Comparison of ENCODE assay signal across 28 cellular contexts in genomic region chr16:13781579-13782338, GRCh38.
"Had no signal": no experiment of that assay in that cellular context is flagged by ENCODE, and none has a peak within 500 bp of the region (broad histone marks: within the 10 kb centered on the region; RNA-seq: fewer than 3 reads in every experiment).

No MANE protein-coding gene starts in this region.

- H3K27ac Mint-ChIP-seq: activated naive CD8-positive, alpha-beta T cell; activated T-helper 2 cell treated with anti-CD3 and anti-CD28 coated beads, Interferon-gamma antibody, Interleukin-2, Interleukin-4, amounts not matched to agents 10 μg/mL and 5 μg/mL and 100 μg/mL, durations not matched to agents 14 hours and 24 hours and 36 hours; mesothelial cell of epicardium; natural killer cell treated with Interleukin-12 subunit alpha and Interleukin-12 subunit beta and Interleukin-15 and Interleukin-18, amount 100 ng/mL, for 72 hours; T-cell; T-helper 2 cell treated with Interferon-gamma antibody and Interleukin-4, amounts not matched to agents 5 μg/mL and 100 μg/mL, for 36 hours; type B pancreatic cell had no signal

- H3K9me3 ChIP-seq: adrenal gland, neutrophil, pancreas, thoracic aorta, vagina had no signal

- H3K4me1 Mint-ChIP-seq: central memory CD8-positive, alpha-beta T cell; mesothelial cell of epicardium; T-cell had no signal

- H3K36me3 Mint-ChIP-seq: activated naive CD8-positive, alpha-beta T cell; mesothelial cell of epicardium; natural killer cell treated with Interleukin-12 subunit alpha and Interleukin-12 subunit beta and Interleukin-15 and Interleukin-18, amount 100 ng/mL, for 72 hours; T-cell; type B pancreatic cell had no signal

- H3K4me1 ChIP-seq: adrenal gland, ascending aorta, foreskin keratinocyte, pancreas, sigmoid colon, spleen, vagina had no signal

- H3K9me3 Mint-ChIP-seq: central memory CD8-positive, alpha-beta T cell had no signal

- H3K27me3 ChIP-seq: adrenal gland, ascending aorta, foreskin keratinocyte, neutrophil, sigmoid colon, vagina had no signal

- FAIRE-seq: colon, pancreas had no signal

- H3K4me3 ChIP-seq: adrenal gland, ascending aorta, pancreas, sigmoid colon, spleen, thoracic aorta, vagina had no signal

- H3K36me3 ChIP-seq: adrenal gland, ascending aorta, neutrophil, pancreas, sigmoid colon, spleen, thoracic aorta, vagina had no signal

- H3K27ac ChIP-seq: adrenal gland, ascending aorta, foreskin keratinocyte, neutrophil, pancreas, sigmoid colon, spleen, thoracic aorta, vagina, VCaP had no signal

- DNase-seq: activated CD4-positive, alpha-beta T cell treated with anti-CD3 and anti-CD28 coated beads, Interleukin-2, amount 50 U/mL, for 1 hour; activated naive CD4-positive, alpha-beta T cell; activated T-cell treated with anti-CD3 and anti-CD28 coated beads, Interleukin-2, amount 50 U/mL, for 4 hours; adrenal gland; effector memory CD4-positive, alpha-beta T cell; foreskin keratinocyte; glutamatergic neuron; islet precursor cell; pancreas; sigmoid colon; spleen; stimulated activated CD4-positive, alpha-beta T cell treated with anti-CD3 and anti-CD28 coated beads, Interleukin-4, amount 100 ng/mL, for 1 hour; stimulated activated naive CD4-positive, alpha-beta T cell; T-cell had no signal

- H3K4me3 Mint-ChIP-seq: activated naive CD8-positive, alpha-beta T cell; activated T-cell treated with anti-CD3 and anti-CD28 coated beads, Interleukin-2, amount 50 U/mL, for 4 hours; central memory CD8-positive, alpha-beta T cell; mesothelial cell of epicardium; natural killer cell treated with Interleukin-12 subunit alpha and Interleukin-12 subunit beta and Interleukin-15 and Interleukin-18, amount 100 ng/mL, for 72 hours; T-cell; T-helper 2 cell treated with Interferon-gamma antibody and Interleukin-4, amounts not matched to agents 5 μg/mL and 100 μg/mL, for 36 hours; type B pancreatic cell had no signal

- ATAC-seq: activated CD4-positive, CD25-positive, alpha-beta regulatory T cell treated with anti-CD3 and anti-CD28 coated beads, Interleukin-2, amount 50 U/mL, for 24 hours; activated T-cell treated with anti-CD3 and anti-CD28 coated beads, Interleukin-2, amount 50 U/mL, for 4 hours; foreskin keratinocyte; natural killer cell treated with Interleukin-12 subunit alpha and Interleukin-12 subunit beta and Interleukin-15 and Interleukin-18, amount 100 ng/mL, for 72 hours; pancreas; T-cell had no signal
